ENCODE assay signal across 14 cellular contexts in genomic region chr13:30654430-30654829, GRCh38. TPM values are rescaled to one million over a fixed set of nuclear protein-coding genes. Genes with fewer than 3 reads are reported as not detected.
A peak's percentile ranks its signal among the peaks of the same experiment; 100 is the strongest.
DNase-seq lines count a peak whose midpoint lies in the region; ATAC-seq and TF ChIP-seq lines count a peak whose summit lies in the region.
"Had no signal": no experiment of that assay in that cellular context is flagged by ENCODE, and none has a peak within 500 bp of the region (broad histone marks: within the 10 kb centered on the region; RNA-seq: fewer than 3 reads in every experiment).

No MANE protein-coding gene starts in this region.

- peak overlapping the region; percentile 84 for H3K4me3 Mint-ChIP-seq in T-helper 2 cell treated with Interferon-gamma antibody and Interleukin-4, amounts not matched to agents 5 μg/mL and 100 μg/mL, for 36 hours
- no peak overlapping the region for H3K4me3 Mint-ChIP-seq in glutamatergic neuron (ENCODE audit: unreplicated experiment)

- peak; percentile 54 for ATAC-seq in GM18498 (IDR thresholded peaks at IDR 0.05; ENCODE audit: unreplicated experiment)
- peak; percentile 42 for ATAC-seq in GM21786 (IDR thresholded peaks at IDR 0.05; ENCODE audit: unreplicated experiment)

- H3K9me3 ChIP-seq in adrenal gland (replicated peaks in 1 of 3): no peaks in the 10 kb centered on the region

- DNase-seq in T-helper 2 cell treated with Interferon-gamma antibody and Interleukin-4, amounts not matched to agents 5 μg/mL and 100 μg/mL, for 36 hours (ENCODE audit: low spot score): peak; percentile 62
- DNase-seq in glutamatergic neuron (no peak), adrenal gland (no peak), amygdala (lab: John Stamatoyannopoulos, UW) (no peak), CD1c-positive myeloid dendritic cell (ENCODE audit: extremely low spot score) (no peak), COR-L47 (lab: John Stamatoyannopoulos, UW) (no peak)
- DNase-seq: effector CD8-positive, alpha-beta T cell; mesendoderm; NCI-H446; PC-9; trophoblast cell had no signal

- H3K4me3 ChIP-seq in adrenal gland: no peak overlapping the region
- H3K4me3 ChIP-seq: PC-9, smooth muscle cell had no signal

- no peak overlapping the region for H3K27ac ChIP-seq in adrenal gland
- H3K27ac ChIP-seq: PC-9 had no signal

- H3K27me3 Mint-ChIP-seq in T-helper 2 cell treated with Interferon-gamma antibody and Interleukin-4, amounts not matched to agents 5 μg/mL and 100 μg/mL, for 36 hours (ENCODE audit: low read depth): no peaks in the 10 kb centered on the region
- H3K27me3 Mint-ChIP-seq in glutamatergic neuron (ENCODE audit: unreplicated experiment): peaks cover 5% of the 10 kb centered on the region

- WGBS in adrenal gland, 4 donors: 85 to 96% (median 87%) methylated on average over 1 of the region's 1 CpG

- no peaks in the 10 kb centered on the region for H3K4me1 ChIP-seq in adrenal gland (replicated peaks in 1 of 2)

- H3K27me3 ChIP-seq in adrenal gland: no peaks in the 10 kb centered on the region

- no peak for TF ChIP-seq CTCF in glutamatergic neuron (IDR thresholded peaks at IDR 0.05; ENCODE audit: partially characterized antibody, unreplicated experiment)
- TF ChIP-seq CTCF in adrenal gland (IDR thresholded peaks at IDR 0.05): no peak

- H3K27ac Mint-ChIP-seq in T-helper 2 cell treated with Interferon-gamma antibody and Interleukin-4, amounts not matched to agents 5 μg/mL and 100 μg/mL, for 36 hours: peak overlapping the region; percentile 99
- peak overlapping the region; percentile 45 for H3K27ac Mint-ChIP-seq in glutamatergic neuron (ENCODE audit: unreplicated experiment)

- H3K9me3 Mint-ChIP-seq in T-helper 2 cell treated with Interferon-gamma antibody and Interleukin-4, amounts not matched to agents 5 μg/mL and 100 μg/mL, for 36 hours: no peaks in the 10 kb centered on the region
- peaks cover 2% of the 10 kb centered on the region for H3K9me3 Mint-ChIP-seq in glutamatergic neuron (ENCODE audit: unreplicated experiment)

- H3K36me3 ChIP-seq in adrenal gland (replicated peaks in 1 of 2): peaks cover 0 to 30% of the 10 kb centered on the region in 2 donors

- intact Hi-C loops in adrenal gland (cut with DNase I): no loop called here

- peaks cover 41% of the 10 kb centered on the region for H3K4me1 Mint-ChIP-seq in T-helper 2 cell treated with Interferon-gamma antibody and Interleukin-4, amounts not matched to agents 5 μg/mL and 100 μg/mL, for 36 hours (ENCODE audit: low read depth)
- peaks cover 11% of the 10 kb centered on the region for H3K4me1 Mint-ChIP-seq in glutamatergic neuron (ENCODE audit: low read depth, unreplicated experiment)

- H3K36me3 Mint-ChIP-seq in T-helper 2 cell treated with Interferon-gamma antibody and Interleukin-4, amounts not matched to agents 5 μg/mL and 100 μg/mL, for 36 hours (ENCODE audit: low read depth): peaks cover 80% of the 10 kb centered on the region
- peaks cover 15% of the 10 kb centered on the region for H3K36me3 Mint-ChIP-seq in glutamatergic neuron (ENCODE audit: unreplicated experiment)

- no peak for TF ChIP-seq POLR2A in adrenal gland (IDR thresholded peaks at IDR 0.05)

RNA-seq across cellular contexts. Expression of gene USPL1, which starts 36.7 kb away (rescaled TPM):
- total RNA-seq in glutamatergic neuron (ENCODE audit: unreplicated experiment) (101 TPM), adrenal gland (10 to 100 TPM in 6 of 8 donors, 1 to 10 TPM in 2; 6.3 to 18.7 (median 14.7) TPM)
- 10 to 100 TPM; 15.4 to 18.5 (median 15.4) TPM for polyA plus RNA-seq in adrenal gland
